ENCODE assay signal across 18 cellular contexts in genomic region chr15:70171224-70171886, GRCh38.
"Had no signal": no experiment of that assay in that cellular context is flagged by ENCODE, and none has a peak within 500 bp of the region (broad histone marks: within the 10 kb centered on the region; RNA-seq: fewer than 3 reads in every experiment).

No MANE protein-coding gene starts in this region.

- H3K4me3 Mint-ChIP-seq: activated naive CD8-positive, alpha-beta T cell treated with anti-CD3 and anti-CD28 coated beads, Interleukin-2, amount 10 ng/mL, durations not matched to agents 7 days and 5 days; activated T-cell treated with anti-CD3 and anti-CD28 coated beads, Interleukin-2, amount 50 U/mL, for 72 hours; naive thymus-derived CD4-positive, alpha-beta T cell; stimulated activated naive CD8-positive, alpha-beta T cell treated with anti-CD3 and anti-CD28 coated beads, Interleukin-15, Interleukin-2, amounts not matched to agents 100 ng/mL and 50 ng/mL, for 24 hours; T-helper 1 cell treated with Interleukin-12 subunit alpha and Interleukin-12 subunit beta and Interleukin-4 antibody, amounts not matched to agents 30 μg/mL and 1 μg/mL, for 36 hours had no signal

- H3K27ac ChIP-seq: epithelial cell of prostate had no signal

- H3K9me3 Mint-ChIP-seq: activated naive CD8-positive, alpha-beta T cell treated with anti-CD3 and anti-CD28 coated beads, Interleukin-2, amount 10 ng/mL, durations not matched to agents 7 days and 5 days; activated T-cell treated with anti-CD3 and anti-CD28 coated beads, Interleukin-2, amount 50 U/mL, for 72 hours; naive thymus-derived CD4-positive, alpha-beta T cell; stimulated activated naive CD8-positive, alpha-beta T cell treated with anti-CD3 and anti-CD28 coated beads, Interleukin-15, Interleukin-2, amounts not matched to agents 100 ng/mL and 50 ng/mL, for 24 hours; T-helper 1 cell treated with Interleukin-12 subunit alpha and Interleukin-12 subunit beta and Interleukin-4 antibody, amounts not matched to agents 30 μg/mL and 1 μg/mL, for 36 hours had no signal

- DNase-seq: activated CD4-positive, alpha-beta T cell treated with anti-CD3 and anti-CD28 coated beads, Interleukin-2, amount 50 U/mL, for 48 hours; activated CD4-positive, CD25-positive, alpha-beta regulatory T cell treated with anti-CD3 and anti-CD28 coated beads, Interleukin-2, amount 50 U/mL, for 72 hours; activated gamma-delta T cell treated with Interleukin-2 at 50 U/mL for 16 hours; activated naive CD8-positive, alpha-beta T cell treated with anti-CD3 and anti-CD28 coated beads, Interleukin-2, amount 10 ng/mL, durations not matched to agents 7 days and 5 days; activated T-cell treated with anti-CD3 and anti-CD28 coated beads, Interleukin-2, amount 50 U/mL, for 72 hours; cortex of kidney; effector CD8-positive, alpha-beta T cell; hypothalamus; naive thymus-derived CD4-positive, alpha-beta T cell; nucleus accumbens; stimulated activated CD4-positive, alpha-beta T cell treated with anti-CD3 and anti-CD28 coated beads, Interleukin-15, amount 100 ng/mL, for 24 hours; stimulated activated CD4-positive, alpha-beta T cell treated with anti-CD3 and anti-CD28 coated beads, Interleukin-4, amount 100 ng/mL, for 24 hours had no signal

- H3K36me3 Mint-ChIP-seq: activated naive CD8-positive, alpha-beta T cell treated with anti-CD3 and anti-CD28 coated beads, Interleukin-2, amount 10 ng/mL, durations not matched to agents 7 days and 5 days; naive thymus-derived CD4-positive, alpha-beta T cell had no signal

- H3K4me1 Mint-ChIP-seq: activated naive CD8-positive, alpha-beta T cell treated with anti-CD3 and anti-CD28 coated beads, Interleukin-2, amount 10 ng/mL, durations not matched to agents 7 days and 5 days had no signal

- ATAC-seq: activated T-cell treated with anti-CD3 and anti-CD28 coated beads, Interleukin-2, amount 50 U/mL, for 72 hours; naive thymus-derived CD4-positive, alpha-beta T cell had no signal

- FAIRE-seq: astrocyte, TTC549 had no signal

- H3K4me3 ChIP-seq: lung had no signal

- H3K27ac Mint-ChIP-seq: activated naive CD8-positive, alpha-beta T cell treated with anti-CD3 and anti-CD28 coated beads, Interleukin-2, amount 10 ng/mL, durations not matched to agents 7 days and 5 days; activated T-cell treated with anti-CD3 and anti-CD28 coated beads, Interleukin-2, amount 50 U/mL, for 72 hours; stimulated activated naive CD8-positive, alpha-beta T cell treated with anti-CD3 and anti-CD28 coated beads, Interleukin-15, Interleukin-2, amounts not matched to agents 100 ng/mL and 50 ng/mL, for 24 hours; T-helper 1 cell treated with Interleukin-12 subunit alpha and Interleukin-12 subunit beta and Interleukin-4 antibody, amounts not matched to agents 30 μg/mL and 1 μg/mL, for 36 hours had no signal
